Comparison of ENCODE assay signal across 14 cellular contexts in genomic region chr20:35465976-35466375, GRCh38. TPM values are rescaled to one million over a fixed set of nuclear protein-coding genes. Genes with fewer than 3 reads are reported as not detected.
"Had no signal": no experiment of that assay in that cellular context is flagged by ENCODE, and none has a peak within 500 bp of the region (broad histone marks: within the 10 kb centered on the region; RNA-seq: fewer than 3 reads in every experiment).

No MANE protein-coding gene starts in this region.

- H3K27me3 ChIP-seq: cardiac muscle cell, esophagus muscularis mucosa, tibial artery had no signal

- H3K27ac ChIP-seq: lower lobe of right lung, tibial artery had no signal

- H3K9me3 ChIP-seq: esophagus muscularis mucosa, lower lobe of right lung, tibial artery had no signal

- DNase-seq: activated CD4-positive, alpha-beta T cell treated with anti-CD3 and anti-CD28 coated beads, Interleukin-2, amount 50 U/mL, for 1 hour; activated naive CD4-positive, alpha-beta T cell treated with Interleukin-2 at 50 U/mL for 16 hours; cortex of kidney; effector CD4-positive, alpha-beta T cell; foreskin fibroblast; lower lobe of right lung; T1000; tibial artery had no signal

- ATAC-seq: activated CD4-positive, CD25-positive, alpha-beta regulatory T cell treated with anti-CD3 and anti-CD28 coated beads, Interleukin-2, amount 50 U/mL, for 24 hours; activated T-helper 17 cell treated with anti-CD3 and anti-CD28 coated beads, Interleukin-2, amount 50 U/mL, for 72 hours; lower lobe of right lung; stimulated activated effector memory CD8-positive, alpha-beta T cell treated with anti-CD3 and anti-CD28 coated beads, Interleukin-12 subunit alpha, Interleukin-12 subunit beta, amount 100 ng/mL, for 72 hours had no signal

- H3K4me3 ChIP-seq: cardiac muscle cell, esophagus muscularis mucosa, lower lobe of right lung, tibial artery had no signal

- H3K4me1 ChIP-seq: lower lobe of right lung had no signal

RNA-seq across cellular contexts. Expression of gene GDF5, which starts 27.9 kb away (rescaled TPM):
- total RNA-seq: activated CD8-positive, alpha-beta memory T cell treated with anti-CD3 and anti-CD28 coated beads for 36 hours; activated T-helper 17 cell treated with anti-CD3 and anti-CD28 coated beads, Interleukin-2, amount 50 U/mL, for 72 hours had no signal
